26 cellular contexts compared by ENCODE assay signal in genomic region chr3:19816631-19817030, GRCh38.
"Had no signal": no experiment of that assay in that cellular context is flagged by ENCODE, and none has a peak within 500 bp of the region (broad histone marks: within the 10 kb centered on the region; RNA-seq: fewer than 3 reads in every experiment).

No MANE protein-coding gene starts in this region.

- H3K27ac ChIP-seq: adrenal gland, coronary artery, dorsolateral prefrontal cortex, gastrocnemius medialis, right lobe of liver, testis, VCaP had no signal

- H3K4me3 ChIP-seq: adrenal gland, coronary artery, dorsolateral prefrontal cortex, gastrocnemius medialis, right lobe of liver, testis had no signal

- H3K4me1 ChIP-seq: adrenal gland, gastrocnemius medialis, right lobe of liver, testis had no signal

- H3K27me3 ChIP-seq: adrenal gland, dorsolateral prefrontal cortex, gastrocnemius medialis, right lobe of liver, testis had no signal

- H3K9me3 ChIP-seq: adrenal gland, gastrocnemius medialis, right lobe of liver, testis had no signal

- ATAC-seq: gastrocnemius medialis; left cardiac atrium; left ventricle myocardium superior; right lobe of liver; stimulated activated naive CD8-positive, alpha-beta T cell treated with anti-CD3 and anti-CD28 coated beads, Interleukin-15, Interleukin-2, amounts not matched to agents 100 U/mL and 50 U/mL, for 24 hours had no signal

- DNase-seq: activated CD4-positive, alpha-beta T cell treated with anti-CD3 and anti-CD28 coated beads for 4 hours; activated CD4-positive, alpha-beta T cell treated with anti-CD3 and anti-CD28 coated beads, Interleukin-2, amount 50 U/mL, for 48 hours; activated CD8-positive, alpha-beta memory T cell treated with anti-CD3 and anti-CD28 coated beads for 24 hours; activated effector memory CD4-positive, alpha-beta T cell treated with Interleukin-2 at 50 U/mL for 16 hours; activated naive CD4-positive, alpha-beta T cell treated with anti-CD3 and anti-CD28 coated beads for 36 hours; activated naive CD8-positive, alpha-beta T cell treated with anti-CD3 and anti-CD28 coated beads for 36 hours; adrenal gland; aorta; dorsolateral prefrontal cortex; effector memory CD4-positive, alpha-beta T cell; erythroblast; gastrocnemius medialis; glutamatergic neuron; left cardiac atrium; left ventricle myocardium superior; posterior cingulate gyrus; right lobe of liver; stimulated activated CD4-positive, alpha-beta T cell treated with anti-CD3 and anti-CD28 coated beads, Interleukin-4, amount 100 ng/mL, for 1 hour; stimulated activated naive CD8-positive, alpha-beta T cell treated with anti-CD3 and anti-CD28 coated beads, Interleukin-15, Interleukin-2, amounts not matched to agents 100 U/mL and 50 U/mL, for 24 hours; testis; trophoblast cell had no signal

- FAIRE-seq: keratinocyte, TTC549, urothelium cell line had no signal

- H3K36me3 ChIP-seq: adrenal gland, gastrocnemius medialis, right lobe of liver had no signal
